24 cellular contexts compared by ENCODE assay signal in the genomic region with DNA sequence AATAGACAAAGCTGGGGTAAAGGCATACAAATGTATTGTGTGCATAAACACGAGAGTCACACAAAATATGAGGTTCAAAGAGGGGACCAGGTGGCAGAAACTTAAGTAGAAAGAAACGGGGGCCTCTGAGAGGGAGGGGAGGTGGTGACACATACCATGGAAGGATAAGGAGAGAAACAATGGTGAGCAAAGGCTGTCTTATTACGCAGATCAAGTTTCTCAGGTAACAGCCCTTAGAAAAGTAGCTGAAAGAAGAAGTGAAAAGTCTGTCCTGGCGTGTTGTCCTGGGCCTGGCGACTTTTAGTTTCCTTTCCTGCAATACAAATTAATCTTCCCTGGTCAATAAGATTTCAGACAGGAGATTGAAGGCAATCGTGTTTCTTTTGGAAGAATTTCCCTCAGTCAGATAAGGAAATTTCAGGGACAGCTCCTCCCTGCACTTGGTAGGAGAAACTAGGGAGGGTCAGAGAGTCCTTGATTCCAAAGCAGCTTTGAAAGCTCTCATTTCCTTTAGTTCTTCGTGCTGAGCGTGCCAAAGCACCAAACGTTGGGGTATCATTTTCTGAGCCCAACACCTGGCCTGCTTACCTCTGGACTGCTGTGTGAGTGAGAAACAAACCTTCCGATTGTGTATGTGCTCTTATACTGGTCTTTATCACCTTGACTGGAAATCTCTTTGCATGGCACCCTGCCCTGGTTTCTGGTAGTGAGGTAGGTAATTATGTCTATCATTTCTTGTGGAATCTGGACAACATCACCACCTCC.
"Had no signal": no experiment of that assay in that cellular context is flagged by ENCODE, and none has a peak within 500 bp of the region (broad histone marks: within the 10 kb centered on the region; RNA-seq: fewer than 3 reads in every experiment).

No MANE protein-coding gene starts in this region.

- H3K36me3 Mint-ChIP-seq: activated naive CD8-positive, alpha-beta T cell treated with anti-CD3 and anti-CD28 coated beads for 36 hours; brain; stimulated activated memory B cell treated with anti-CD40 and anti-IgM and Interleukin-4, amounts not matched to agents 10 μg/mL and 1 μg/mL and 100 μg/mL, for 72 hours had no signal

- H3K4me1 ChIP-seq: spleen, testis, upper lobe of left lung had no signal

- H3K9me3 Mint-ChIP-seq: T-helper 2 cell treated with Interferon-gamma antibody and Interleukin-4, amounts not matched to agents 5 μg/mL and 100 μg/mL, for 36 hours had no signal

- H3K27me3 Mint-ChIP-seq: activated B cell treated with CpG ODN at 0.5 μM for 24 hours; activated CD8-positive, alpha-beta T cell treated with anti-CD3 and anti-CD28 coated beads for 36 hours; activated naive CD8-positive, alpha-beta T cell treated with anti-CD3 and anti-CD28 coated beads for 36 hours had no signal

- ATAC-seq: activated CD8-positive, alpha-beta T cell treated with anti-CD3 and anti-CD28 coated beads for 36 hours; activated T-helper 17 cell treated with anti-CD3 and anti-CD28 coated beads, Interleukin-2, amount 50 U/mL, for 72 hours; left lobe of liver; stimulated activated memory B cell treated with anti-CD40 and anti-IgM and Interleukin-4, amounts not matched to agents 10 μg/mL and 1 μg/mL and 100 μg/mL, for 72 hours had no signal

- H3K36me3 ChIP-seq: spleen, upper lobe of left lung had no signal

- H3K27me3 ChIP-seq: dorsolateral prefrontal cortex, spleen, testis, upper lobe of left lung had no signal

- H3K27ac Mint-ChIP-seq: activated B cell treated with CpG ODN at 0.5 μM for 24 hours; activated CD8-positive, alpha-beta T cell treated with anti-CD3 and anti-CD28 coated beads for 36 hours; activated naive CD8-positive, alpha-beta T cell treated with anti-CD3 and anti-CD28 coated beads for 36 hours; activated T-helper 17 cell treated with anti-CD3 and anti-CD28 coated beads, Interleukin-2, amount 50 U/mL, for 72 hours; brain; stimulated activated memory B cell treated with anti-CD40 and anti-IgM and Interleukin-4, amounts not matched to agents 10 μg/mL and 1 μg/mL and 100 μg/mL, for 72 hours; T-helper 2 cell treated with Interferon-gamma antibody and Interleukin-4, amounts not matched to agents 5 μg/mL and 100 μg/mL, for 36 hours had no signal

- H3K4me1 Mint-ChIP-seq: activated B cell treated with CpG ODN at 0.5 μM for 24 hours; activated naive CD8-positive, alpha-beta T cell treated with anti-CD3 and anti-CD28 coated beads for 36 hours; activated T-helper 17 cell treated with anti-CD3 and anti-CD28 coated beads, Interleukin-2, amount 50 U/mL, for 72 hours; brain; stimulated activated memory B cell treated with anti-CD40 and anti-IgM and Interleukin-4, amounts not matched to agents 10 μg/mL and 1 μg/mL and 100 μg/mL, for 72 hours had no signal

- H3K4me3 ChIP-seq: dorsolateral prefrontal cortex, spleen, testis, upper lobe of left lung had no signal

- H3K4me3 Mint-ChIP-seq: activated B cell treated with CpG ODN at 0.5 μM for 24 hours; activated CD8-positive, alpha-beta T cell treated with anti-CD3 and anti-CD28 coated beads for 36 hours; activated naive CD8-positive, alpha-beta T cell treated with anti-CD3 and anti-CD28 coated beads for 36 hours; activated T-helper 17 cell treated with anti-CD3 and anti-CD28 coated beads, Interleukin-2, amount 50 U/mL, for 72 hours; brain; stimulated activated memory B cell treated with anti-CD40 and anti-IgM and Interleukin-4, amounts not matched to agents 10 μg/mL and 1 μg/mL and 100 μg/mL, for 72 hours; T-helper 2 cell treated with Interferon-gamma antibody and Interleukin-4, amounts not matched to agents 5 μg/mL and 100 μg/mL, for 36 hours had no signal

- H3K9me3 ChIP-seq: testis, upper lobe of left lung had no signal

- DNase-seq: activated B cell treated with CpG ODN at 0.5 μM for 24 hours; activated CD4-positive, alpha-beta T cell treated with anti-CD3 and anti-CD28 coated beads for 4 hours; activated CD8-positive, alpha-beta T cell treated with anti-CD3 and anti-CD28 coated beads for 36 hours; activated naive CD4-positive, alpha-beta T cell; activated naive CD8-positive, alpha-beta T cell treated with anti-CD3 and anti-CD28 coated beads for 36 hours; activated T-cell treated with anti-CD3 and anti-CD28 coated beads, Interleukin-2, amount 50 U/mL, for 1 hour; amygdala; caudate nucleus; dorsolateral prefrontal cortex; foreskin fibroblast; islet precursor cell; mammary epithelial cell; occipital lobe; posterior cingulate gyrus; retina; spleen; stimulated activated CD4-positive, alpha-beta T cell treated with anti-CD3 and anti-CD28 coated beads, Interleukin-4, amount 100 ng/mL, for 4 hours; testis; upper lobe of left lung had no signal

- H3K27ac ChIP-seq: dorsolateral prefrontal cortex, spleen, testis, upper lobe of left lung had no signal
